In the genomic region with DNA sequence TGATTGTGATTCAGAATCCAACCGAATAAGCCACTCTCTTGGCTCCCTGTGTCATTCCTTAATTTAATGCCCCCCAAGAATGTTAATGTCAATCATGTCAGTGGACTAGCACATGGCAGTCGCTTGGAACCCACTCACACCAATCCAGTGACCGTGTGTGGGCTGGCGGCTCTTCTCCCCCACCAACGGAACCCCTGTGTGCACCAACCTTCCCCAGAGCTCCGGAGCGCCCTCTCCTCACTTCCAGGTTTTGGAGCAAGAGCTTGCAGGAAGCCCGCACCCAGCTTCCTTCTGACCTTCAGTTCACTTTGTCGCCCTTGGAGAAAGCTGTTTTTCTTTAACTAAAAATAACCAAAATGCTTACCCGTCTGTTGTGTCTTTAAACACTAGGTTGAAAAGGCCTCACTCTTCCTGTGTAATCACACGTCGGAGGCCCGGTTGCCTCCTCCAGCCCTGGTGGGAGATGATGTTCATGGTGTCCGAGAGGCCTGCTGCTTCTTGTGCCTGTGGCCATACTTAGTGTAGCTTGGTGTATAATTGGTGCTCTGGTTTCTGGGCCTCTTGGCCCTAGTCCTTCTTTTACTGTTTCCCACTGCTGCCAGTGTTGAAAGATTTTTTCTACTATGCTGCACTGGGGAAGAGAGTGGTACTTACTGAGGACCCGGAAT, we compare ENCODE assay signal across 2 cellular contexts.
TF ChIP-seq lines count a peak whose summit lies in the region.

No MANE protein-coding gene starts in this region.

TF ChIP-seq in GM23338, 12 proteins besides CTCF, POLR2A, EP300 and RAD21 (continues in another document):
- TF ChIP-seq STAT1 (IDR thresholded peaks at IDR 0.05; ENCODE audit: unreplicated experiment) = no peak
- TF ChIP-seq REST (IDR thresholded peaks at IDR 0.05; ENCODE audit: unreplicated experiment) = no peak
- TF ChIP-seq JUNB (IDR thresholded peaks at IDR 0.05; ENCODE audit: unreplicated experiment) = no peak
- TF ChIP-seq CREB1 (CRISPR knock-in tag; IDR thresholded peaks at IDR 0.05; ENCODE audit: low read depth) = no peak
- no peak for TF ChIP-seq NANOG (IDR thresholded peaks at IDR 0.05; ENCODE audit: borderline replicate concordance)
- no peak for TF ChIP-seq EZH2 (IDR thresholded peaks at IDR 0.05; ENCODE audit: low read depth, unreplicated experiment)
- TF ChIP-seq POLR2AphosphoS5 (IDR thresholded peaks at IDR 0.05; ENCODE audit: low read depth) = no peak
- no peak for TF ChIP-seq EZH2phosphoT487 (IDR thresholded peaks at IDR 0.05; ENCODE audit: unreplicated experiment)
- no peak for TF ChIP-seq ZNF114 (CRISPR knock-in tag; IDR thresholded peaks at IDR 0.05)
- TF ChIP-seq, protein P1, sequence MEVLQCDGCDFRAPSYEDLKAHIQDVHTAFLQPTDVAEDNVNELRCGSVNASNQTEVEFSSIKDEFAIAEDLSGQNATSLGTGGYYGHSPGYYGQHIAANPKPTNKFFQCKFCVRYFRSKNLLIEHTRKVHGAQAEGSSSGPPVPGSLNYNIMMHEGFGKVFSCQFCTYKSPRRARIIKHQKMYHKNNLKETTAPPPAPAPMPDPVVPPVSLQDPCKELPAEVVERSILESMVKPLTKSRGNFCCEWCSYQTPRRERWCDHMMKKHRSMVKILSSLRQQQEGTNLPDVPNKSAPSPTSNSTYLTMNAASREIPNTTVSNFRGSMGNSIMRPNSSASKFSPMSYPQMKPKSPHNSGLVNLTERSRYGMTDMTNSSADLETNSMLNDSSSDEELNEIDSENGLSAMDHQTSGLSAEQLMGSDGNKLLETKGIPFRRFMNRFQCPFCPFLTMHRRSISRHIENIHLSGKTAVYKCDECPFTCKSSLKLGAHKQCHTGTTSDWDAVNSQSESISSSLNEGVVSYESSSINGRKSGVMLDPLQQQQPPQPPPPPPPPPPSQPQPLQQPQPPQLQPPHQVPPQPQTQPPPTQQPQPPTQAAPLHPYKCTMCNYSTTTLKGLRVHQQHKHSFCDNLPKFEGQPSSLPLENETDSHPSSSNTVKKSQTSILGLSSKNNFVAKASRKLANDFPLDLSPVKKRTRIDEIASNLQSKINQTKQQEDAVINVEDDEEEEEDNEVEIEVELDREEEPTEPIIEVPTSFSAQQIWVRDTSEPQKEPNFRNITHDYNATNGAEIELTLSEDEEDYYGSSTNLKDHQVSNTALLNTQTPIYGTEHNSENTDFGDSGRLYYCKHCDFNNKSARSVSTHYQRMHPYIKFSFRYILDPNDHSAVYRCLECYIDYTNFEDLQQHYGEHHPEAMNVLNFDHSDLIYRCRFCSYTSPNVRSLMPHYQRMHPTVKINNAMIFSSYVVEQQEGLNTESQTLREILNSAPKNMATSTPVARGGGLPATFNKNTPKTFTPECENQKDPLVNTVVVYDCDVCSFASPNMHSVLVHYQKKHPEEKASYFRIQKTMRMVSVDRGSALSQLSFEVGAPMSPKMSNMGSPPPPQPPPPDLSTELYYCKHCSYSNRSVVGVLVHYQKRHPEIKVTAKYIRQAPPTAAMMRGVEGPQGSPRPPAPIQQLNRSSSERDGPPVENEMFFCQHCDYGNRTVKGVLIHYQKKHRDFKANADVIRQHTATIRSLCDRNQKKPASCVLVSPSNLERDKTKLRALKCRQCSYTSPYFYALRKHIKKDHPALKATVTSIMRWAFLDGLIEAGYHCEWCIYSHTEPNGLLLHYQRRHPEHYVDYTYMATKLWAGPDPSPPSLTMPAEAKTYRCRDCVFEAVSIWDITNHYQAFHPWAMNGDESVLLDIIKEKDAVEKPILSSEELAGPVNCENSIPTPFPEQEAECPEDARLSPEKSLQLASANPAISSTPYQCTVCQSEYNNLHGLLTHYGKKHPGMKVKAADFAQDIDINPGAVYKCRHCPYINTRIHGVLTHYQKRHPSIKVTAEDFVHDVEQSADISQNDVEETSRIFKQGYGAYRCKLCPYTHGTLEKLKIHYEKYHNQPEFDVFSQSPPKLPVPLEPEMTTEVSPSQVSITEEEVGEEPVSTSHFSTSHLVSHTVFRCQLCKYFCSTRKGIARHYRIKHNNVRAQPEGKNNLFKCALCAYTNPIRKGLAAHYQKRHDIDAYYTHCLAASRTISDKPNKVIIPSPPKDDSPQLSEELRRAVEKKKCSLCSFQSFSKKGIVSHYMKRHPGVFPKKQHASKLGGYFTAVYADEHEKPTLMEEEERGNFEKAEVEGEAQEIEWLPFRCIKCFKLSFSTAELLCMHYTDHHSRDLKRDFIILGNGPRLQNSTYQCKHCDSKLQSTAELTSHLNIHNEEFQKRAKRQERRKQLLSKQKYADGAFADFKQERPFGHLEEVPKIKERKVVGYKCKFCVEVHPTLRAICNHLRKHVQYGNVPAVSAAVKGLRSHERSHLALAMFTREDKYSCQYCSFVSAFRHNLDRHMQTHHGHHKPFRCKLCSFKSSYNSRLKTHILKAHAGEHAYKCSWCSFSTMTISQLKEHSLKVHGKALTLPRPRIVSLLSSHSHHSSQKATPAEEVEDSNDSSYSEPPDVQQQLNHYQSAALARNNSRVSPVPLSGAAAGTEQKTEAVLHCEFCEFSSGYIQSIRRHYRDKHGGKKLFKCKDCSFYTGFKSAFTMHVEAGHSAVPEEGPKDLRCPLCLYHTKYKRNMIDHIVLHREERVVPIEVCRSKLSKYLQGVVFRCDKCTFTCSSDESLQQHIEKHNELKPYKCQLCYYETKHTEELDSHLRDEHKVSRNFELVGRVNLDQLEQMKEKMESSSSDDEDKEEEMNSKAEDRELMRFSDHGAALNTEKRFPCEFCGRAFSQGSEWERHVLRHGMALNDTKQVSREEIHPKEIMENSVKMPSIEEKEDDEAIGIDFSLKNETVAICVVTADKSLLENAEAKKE (CRISPR knock-in tag; IDR thresholded peaks at IDR 0.05) = no peak
- TF ChIP-seq ZNF331 (CRISPR knock-in tag; IDR thresholded peaks at IDR 0.05; ENCODE audit: low read depth) = no peak

TF ChIP-seq in GM12878, 131 proteins besides CTCF, POLR2A, EP300 and RAD21:
- TF ChIP-seq E4F1 (IDR thresholded peaks at IDR 0.05; ENCODE audit: borderline replicate concordance, partially characterized antibody) (no peak), PAX5 (IDR thresholded peaks at IDR 0.05; ENCODE audit: borderline replicate concordance, low read depth, low read length) (no peak)
TF ChIP-seq in GM12878: peak in this region for 0.
